10 cellular contexts compared by ENCODE assay signal in genomic region chr6:139016337-139017213, GRCh38. TPM values are rescaled to one million over a fixed set of nuclear protein-coding genes. Genes with fewer than 3 reads are reported as not detected.
DNase-seq lines count a peak whose midpoint lies in the region; ATAC-seq and TF ChIP-seq lines count a peak whose summit lies in the region.
"Had no signal": no experiment of that assay in that cellular context is flagged by ENCODE, and none has a peak within 500 bp of the region (broad histone marks: within the 10 kb centered on the region; RNA-seq: fewer than 3 reads in every experiment).

No MANE protein-coding gene starts in this region.

- CTCF ChIA-PET in CD4-positive, alpha-beta T cell (lab: Charles Lee) = interaction anchor here (1.6 kb wide), 1 partner anchor 28 kb away, joined by 3 read pairs; no protein-coding TSS in a partner anchor

- peak; percentile 73 for ATAC-seq in HG03139 (IDR thresholded peaks at IDR 0.05; ENCODE audit: unreplicated experiment)
- no peak for ATAC-seq in CD4-positive, alpha-beta T cell (ENCODE audit: poor library complexity)
- ATAC-seq: A549 had no signal

- no peaks in the 10 kb centered on the region for H3K36me3 Mint-ChIP-seq in CD4-positive, alpha-beta T cell (ENCODE audit: low read depth)

- H3K27me3 ChIP-seq in ovary = no peaks in the 10 kb centered on the region
- H3K27me3 ChIP-seq in CD4-positive, alpha-beta T cell (ENCODE audit: control insufficient read depth, insufficient read depth, low read length) = no peaks in the 10 kb centered on the region

- H3K4me3 ChIP-seq in ovary = no peak overlapping the region
- H3K4me3 ChIP-seq: A549 had no signal

- H3K4me1 ChIP-seq in ovary (ENCODE audit: insufficient read depth) = peaks cover 5% of the 10 kb centered on the region
- H3K4me1 ChIP-seq: A549 had no signal

- no peak overlapping the region for H3K27ac Mint-ChIP-seq in CD4-positive, alpha-beta T cell

- POLR2A ChIA-PET in CD4-positive, alpha-beta T cell (lab: Charles Lee) = no interaction called here

- H3K9me3 Mint-ChIP-seq in CD4-positive, alpha-beta T cell = no peaks in the 10 kb centered on the region

- TF ChIP-seq CTCF in ovary (IDR thresholded peaks at IDR 0.05) = no peak
- no peak for TF ChIP-seq CTCF in CD4-positive, alpha-beta T cell (IDR thresholded peaks at IDR 0.05)

- no peaks in the 10 kb centered on the region for H3K36me3 ChIP-seq in ovary

- DNase-seq in DMS79 treated with DMSO at 0.1 percent for 48 hours (lab: John Stamatoyannopoulos, UW) (peak; percentile 29), DMS79 (lab: John Stamatoyannopoulos, UW) (no peak), astrocyte of the hippocampus (ENCODE audit: low read depth, low spot score) (peak; percentile 21), superior temporal gyrus (ENCODE audit: extremely low spot score) (peak; percentile 37), ovary (no peak), SK-N-DZ (ENCODE audit: low spot score) (no peak)
- no peak for DNase-seq in CD4-positive, alpha-beta T cell
- DNase-seq: T-helper 2 cell had no signal

- H3K27me3 Mint-ChIP-seq in CD4-positive, alpha-beta T cell = peaks cover 5% of the 10 kb centered on the region

- intact Hi-C loops in ovary (cut with DNase I) = loop anchor here in 1 of 4 donors (1.0 kb wide), 1 partner anchor 19 kb away; no protein-coding TSS in a partner anchor
- intact Hi-C loops in CD4-positive, alpha-beta T cell (cut with DNase I, micrococcal nuclease) = no loop called here

- no peak overlapping the region for H3K4me3 Mint-ChIP-seq in CD4-positive, alpha-beta T cell

- no peaks in the 10 kb centered on the region for H3K9me3 ChIP-seq in ovary
- no peaks in the 10 kb centered on the region for H3K9me3 ChIP-seq in CD4-positive, alpha-beta T cell (ENCODE audit: control insufficient read depth, low read length)
- H3K9me3 ChIP-seq: A549 had no signal

- WGBS in ovary, 3 donors = 19 to 25% (median 22%) methylated on average over 7 of the region's 7 CpGs

- TF ChIP-seq POLR2A in ovary (IDR thresholded peaks at IDR 0.05) = no peak

- TF ChIP-seq EP300 in ovary (IDR thresholded peaks at IDR 0.05) = no peak

- H3K4me1 Mint-ChIP-seq in CD4-positive, alpha-beta T cell (ENCODE audit: low read depth) = peaks cover 6% of the 10 kb centered on the region

- H3K27ac ChIP-seq in ovary = no peak overlapping the region
- no peak overlapping the region for H3K27ac ChIP-seq in CD4-positive, alpha-beta T cell (ENCODE audit: low read depth, low read length)
- H3K27ac ChIP-seq: A549 had no signal

RNA-seq across cellular contexts. Expression of gene ABRACL, which starts 12.0 kb away (rescaled TPM):
- 10 to 100 TPM in 1 of 7 donors, 1 to 10 TPM in 6; 1.7 to 21.9 (median 5.2) TPM for total RNA-seq in ovary
- polyA plus RNA-seq in ovary = 10 to 100 TPM in 1 of 2 donors, 1 to 10 TPM in 1; 9.6 to 23.5 TPM
- total RNA-seq in CD4-positive, alpha-beta T cell = 10 to 100 TPM; 36.8 to 40.6 TPM
- polyA plus RNA-seq in SK-N-DZ (2014; cell fraction: cytosol; rRNA removed) = 51.9 and 55.9 TPM in 2 replicates
- 24.0 and 26.2 TPM in 2 replicates for polyA plus RNA-seq in SK-N-DZ (2014; cell fraction: nucleus; rRNA removed)

RNA-seq across cellular contexts. Expression of gene REPS1, which starts 28.5 kb away (rescaled TPM):
- total RNA-seq in ovary = 10 to 100 TPM; 36.0 to 65.6 (median 44.5) TPM
- 10 to 100 TPM; 20.4 to 41.0 TPM for polyA plus RNA-seq in ovary
- 10 to 100 TPM; 54.0 to 56.6 TPM for total RNA-seq in CD4-positive, alpha-beta T cell
- 36.7 and 38.4 TPM in 2 replicates for polyA plus RNA-seq in SK-N-DZ (2014; cell fraction: cytosol; rRNA removed)
- 34.3 and 46.3 TPM in 2 replicates for polyA plus RNA-seq in SK-N-DZ (2014; cell fraction: nucleus; rRNA removed)

Comparison
In these comparisons a context has a peak if more than half of its experiments do, and no peak if none do; other contexts are left out.
1. DNase-seq: peak in DMS79 treated with DMSO at 0.1 percent for 48 hours (single experiment), astrocyte of the hippocampus (single experiment) and superior temporal gyrus (single experiment); none in DMS79 (single experiment), ovary (0 of 5), CD4-positive, alpha-beta T cell (0 of 10) and SK-N-DZ (single experiment).